In genomic region chr1:94037392-94038229, GRCh38 we compare ENCODE assay signal across 12 cellular contexts.
A peak's percentile ranks its signal among the peaks of the same experiment; 100 is the strongest.
DNase-seq lines count a peak whose midpoint lies in the region; ATAC-seq and TF ChIP-seq lines count a peak whose summit lies in the region.
"Had no signal": no experiment of that assay in that cellular context is flagged by ENCODE, and none has a peak within 500 bp of the region (broad histone marks: within the 10 kb centered on the region; RNA-seq: fewer than 3 reads in every experiment).

No MANE protein-coding gene starts in this region.

- H3K4me3 ChIP-seq in hepatocyte (no peak overlapping the region), esophagus squamous epithelium (no peak overlapping the region)
- H3K4me3 ChIP-seq: tibial artery had no signal

- no peak overlapping the region for H3K4me2 ChIP-seq in hepatocyte

- 84% methylated on average over 9 of the region's 9 CpGs for WGBS in hepatocyte (ENCODE audit: low lambda C conversion rate, missing lambda C conversion rate)
- 52% methylated on average over 6 to 9 of the region's 9 CpGs for WGBS in esophagus squamous epithelium, 2 donors

- peak; percentile 20 for DNase-seq in GM10266 (ENCODE audit: extremely low spot score)
- DNase-seq in hepatocyte (ENCODE audit: low spot score) = no peak
- no peak for DNase-seq in esophagus squamous epithelium (lab: John Stamatoyannopoulos, UW)
- no peak for DNase-seq in NCI-H1092 (lab: John Stamatoyannopoulos, UW)
- DNase-seq in NCI-H2081 treated with DMSO at 0.1 percent for 48 hours (lab: John Stamatoyannopoulos, UW) = no peak
- DNase-seq in NCI-H2107 treated with DMSO at 0.1 percent for 48 hours (lab: John Stamatoyannopoulos, UW; ENCODE audit: unreplicated experiment) = no peak
- DNase-seq: activated B cell treated with CpG ODN at 0.5 μM for 24 hours, NCI-H226, SHP77, tibial artery had no signal

- H3K79me2 ChIP-seq in hepatocyte = no peaks in the 10 kb centered on the region

- no peaks in the 10 kb centered on the region for H3K27me3 ChIP-seq in hepatocyte
- peaks cover 0 to 8% (median 0%) of the 10 kb centered on the region in 4 donors for H3K27me3 ChIP-seq in esophagus squamous epithelium
- H3K27me3 ChIP-seq: tibial artery had no signal

- peak overlapping the region; percentile 53 for H3K27ac ChIP-seq in hepatocyte
- H3K27ac ChIP-seq in esophagus squamous epithelium = peak overlapping the region in 1 of 4 donors; percentile 23
- H3K27ac ChIP-seq: tibial artery had no signal

- no peak for TF ChIP-seq POLR2A in esophagus squamous epithelium (IDR thresholded peaks at IDR 0.05)

- H3K9me3 ChIP-seq in hepatocyte (ENCODE audit: low read depth) (no peaks in the 10 kb centered on the region), esophagus squamous epithelium (no peaks in the 10 kb centered on the region)
- H3K9me3 ChIP-seq: tibial artery had no signal

- H3K9me2 ChIP-seq in hepatocyte (replicated peaks; ENCODE audit: insufficient read depth) = no peaks in the 10 kb centered on the region

- TF ChIP-seq CTCF in GM10266 (IDR thresholded peaks at IDR 0.05; ENCODE audit: control insufficient read depth, insufficient read depth, low read depth, missing control alignments) (no peak), hepatocyte (IDR thresholded peaks at IDR 0.05; ENCODE audit: poor library complexity) (no peak), esophagus squamous epithelium (IDR thresholded peaks at IDR 0.05) (no peak)

- ATAC-seq in GM19035 (IDR thresholded peaks at IDR 0.05; ENCODE audit: unreplicated experiment) (peak; percentile 50), HG03520 (IDR thresholded peaks at IDR 0.05; ENCODE audit: unreplicated experiment) (peak; percentile 54)

- intact Hi-C loops in esophagus squamous epithelium (cut with DNase I) = no loop called here

- no peak overlapping the region for H2AFZ ChIP-seq in hepatocyte

- no peaks in the 10 kb centered on the region for H4K20me1 ChIP-seq in hepatocyte (ENCODE audit: insufficient read depth, poor library complexity, severe bottlenecking)

- peaks cover 6% of the 10 kb centered on the region for H3K4me1 ChIP-seq in hepatocyte (ENCODE audit: insufficient read depth)
- peaks cover 0 to 13% (median 0%) of the 10 kb centered on the region in 3 donors for H3K4me1 ChIP-seq in esophagus squamous epithelium

- H3K36me3 ChIP-seq in hepatocyte (replicated peaks; ENCODE audit: insufficient read depth, low read depth) (no peaks in the 10 kb centered on the region), esophagus squamous epithelium (no peaks in the 10 kb centered on the region)
- H3K36me3 ChIP-seq: tibial artery had no signal
